In the genomic region with DNA sequence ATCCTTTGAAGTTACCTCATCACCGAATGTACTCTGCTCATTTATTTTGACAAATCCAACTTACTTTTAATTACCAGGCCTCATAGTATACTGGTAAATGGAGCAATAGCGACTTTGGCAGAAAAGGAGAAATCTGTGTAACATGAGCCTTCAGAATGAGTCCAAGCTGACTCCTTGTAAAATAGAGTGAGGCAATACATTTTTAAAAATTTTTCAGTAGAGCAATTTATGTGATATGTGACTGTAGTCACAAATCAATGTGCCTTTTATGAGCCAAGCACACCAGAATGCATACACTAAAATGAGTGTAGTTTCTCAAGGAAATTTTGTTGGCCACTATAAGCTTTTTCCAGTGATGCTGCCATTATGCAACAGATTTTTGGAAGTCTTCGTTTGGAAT, we compare ENCODE assay signal across 33 cellular contexts.
DNase-seq lines count a peak whose midpoint lies in the region; ATAC-seq and TF ChIP-seq lines count a peak whose summit lies in the region.
"Had no signal": no experiment of that assay in that cellular context is flagged by ENCODE, and none has a peak within 500 bp of the region (broad histone marks: within the 10 kb centered on the region; RNA-seq: fewer than 3 reads in every experiment).

No MANE protein-coding gene starts in this region.

- TF ChIP-seq POLR2A in gastroesophageal sphincter (IDR thresholded peaks at IDR 0.05) = no peak

- no peaks in the 10 kb centered on the region for H3K36me3 ChIP-seq in right atrium auricular region
- H3K36me3 ChIP-seq in gastroesophageal sphincter = no peaks in the 10 kb centered on the region
- H3K36me3 ChIP-seq in subcutaneous abdominal adipose tissue (ENCODE audit: control insufficient read depth in 5 of 5, insufficient read depth in 5 of 5, low read length in 5 of 5) = no peaks in the 10 kb centered on the region
- H3K36me3 ChIP-seq: cardiac muscle cell, colonic mucosa, SJCRH30, tibial artery had no signal

- H3K27ac ChIP-seq in right atrium auricular region = no peak overlapping the region
- H3K27ac ChIP-seq in gastroesophageal sphincter = no peak overlapping the region
- peak overlapping the region; percentile 2 for H3K27ac ChIP-seq in subcutaneous abdominal adipose tissue (ENCODE audit: low read depth, low read length)
- H3K27ac ChIP-seq: cardiac muscle cell, colonic mucosa, epithelial cell of prostate, parathyroid adenoma, SJCRH30, VCaP had no signal

- no peak overlapping the region for H3K9ac ChIP-seq in subcutaneous abdominal adipose tissue (ENCODE audit: low read length in 5 of 5)
- H3K9ac ChIP-seq: parathyroid adenoma had no signal

- H3K27me3 ChIP-seq in right atrium auricular region = no peaks in the 10 kb centered on the region
- no peaks in the 10 kb centered on the region for H3K27me3 ChIP-seq in gastroesophageal sphincter
- H3K27me3 ChIP-seq in subcutaneous abdominal adipose tissue (ENCODE audit: control insufficient read depth in 5 of 5, insufficient read depth in 4 of 5, low read length in 5 of 5) = no peaks in the 10 kb centered on the region
- H3K27me3 ChIP-seq: cardiac muscle cell, colonic mucosa, SJCRH30, tibial artery had no signal

- H3K9me3 ChIP-seq in right atrium auricular region (no peaks in the 10 kb centered on the region), gastroesophageal sphincter (no peaks in the 10 kb centered on the region), subcutaneous abdominal adipose tissue (ENCODE audit: control insufficient read depth in 5 of 5, low read length in 5 of 5) (no peaks in the 10 kb centered on the region)
- H3K9me3 ChIP-seq: colonic mucosa, SJCRH30, tibial artery had no signal

- no peak for DNase-seq in Right ventricle myocardium superior
- no peak for DNase-seq in right atrium auricular region (ENCODE audit: low spot score)
- peak; percentile 88 for DNase-seq in NCI-H446 treated with DMSO at 0.1 percent for 48 hours (lab: John Stamatoyannopoulos, UW)
- no peak for DNase-seq in stimulated activated CD4-positive, alpha-beta T cell treated with anti-CD3 and anti-CD28 coated beads, Interleukin-15, amount 100 ng/mL, for 24 hours
- DNase-seq in activated CD4-positive, alpha-beta T cell treated with anti-CD3 and anti-CD28 coated beads for 1 hour = no peak
- DNase-seq: activated CD4-positive, alpha-beta T cell treated with anti-CD3 and anti-CD28 coated beads for 4 hours; activated effector memory CD4-positive, alpha-beta T cell treated with anti-CD3 and anti-CD28 coated beads, Interleukin-2, amount 50 U/mL, for 16 hours; CD8-positive, alpha-beta T cell; colonic mucosa; effector CD4-positive, alpha-beta T cell; foreskin melanocyte; HCEC 1CT; kidney; MV-4-11; NCI-H1436; NCI-H2081; NCI-H69; retina; SJCRH30; stimulated activated CD4-positive, alpha-beta T cell treated with anti-CD3 and anti-CD28 coated beads, Interleukin-2, amount 100 ng/mL, for 48 hours; stimulated activated naive CD8-positive, alpha-beta T cell treated with anti-CD3 and anti-CD28 coated beads, Interleukin-15, amount 100 ng/mL, for 72 hours; T-helper 9 cell; tibial artery had no signal

- H3K4me3 ChIP-seq in right atrium auricular region (no peak overlapping the region), gastroesophageal sphincter (no peak overlapping the region), subcutaneous abdominal adipose tissue (ENCODE audit: low read depth in 1 of 5, low read length in 5 of 5) (no peak overlapping the region)
- H3K4me3 ChIP-seq: cardiac muscle cell, colonic mucosa, GM12878, lung, SJCRH30, tibial artery had no signal

- 58 to 65% methylated on average over 3 of the region's 3 CpGs for WGBS in gastroesophageal sphincter (ENCODE audit: low coverage in 1 of 2), 2 donors

- H3K4me1 ChIP-seq in right atrium auricular region (no peaks in the 10 kb centered on the region), gastroesophageal sphincter (no peaks in the 10 kb centered on the region), subcutaneous abdominal adipose tissue (ENCODE audit: control insufficient read depth in 5 of 5, insufficient read depth in 5 of 5, low read length in 5 of 5) (peaks cover 0 to 18% (median 3%) of the 10 kb centered on the region in 5 donors)
- H3K4me1 ChIP-seq: colonic mucosa, parathyroid adenoma, SJCRH30 had no signal

- ATAC-seq in Right ventricle myocardium superior (ENCODE audit: poor library complexity) = peak; percentile 70
- peak; percentile 43 for ATAC-seq in gastroesophageal sphincter
- no peak for ATAC-seq in GM21423 (IDR thresholded peaks at IDR 0.05; ENCODE audit: unreplicated experiment)
- ATAC-seq: CD8-positive, alpha-beta T cell; GM12878; Panc1; stimulated activated naive CD8-positive, alpha-beta T cell treated with anti-CD3 and anti-CD28 coated beads, Interleukin-15, amount 100 ng/mL, for 72 hours had no signal

- no peak for TF ChIP-seq EP300 in gastroesophageal sphincter (IDR thresholded peaks at IDR 0.05)

- intact Hi-C loops in Right ventricle myocardium superior (cut with DNase I) = no loop called here

- TF ChIP-seq CTCF in right atrium auricular region (IDR thresholded peaks at IDR 0.05) (no peak), gastroesophageal sphincter (IDR thresholded peaks at IDR 0.05) (no peak)
